9 cellular contexts compared by ENCODE assay signal in genomic region chr17:65750678-65751077, GRCh38.
DNase-seq lines count a peak whose midpoint lies in the region; ATAC-seq, FAIRE-seq and TF ChIP-seq lines count a peak whose summit lies in the region.
"Had no signal": no experiment of that assay in that cellular context is flagged by ENCODE, and none has a peak within 500 bp of the region (broad histone marks: within the 10 kb centered on the region; RNA-seq: fewer than 3 reads in every experiment).

No MANE protein-coding gene starts in this region.

- H3K4me2 ChIP-seq in SK-N-SH (peak overlapping the region; percentile 22; the same call in 1 of the 2 replicates), HepG2 (ENCODE audit: low read depth, low read length) (peak overlapping the region; percentile 58)

- ATAC-seq in HepG2 (peak; percentile 99), HG02610 (IDR thresholded peaks at IDR 0.05; ENCODE audit: unreplicated experiment) (no peak)

- no peaks in the 10 kb centered on the region for H3K9me2 ChIP-seq in SK-N-SH

- H3K4me3 ChIP-seq in SK-N-SH (ENCODE audit: low read depth in 2 of 2, low read length in 1 of 2): no peak overlapping the region
- no peak overlapping the region for H3K4me3 ChIP-seq in astrocyte of the spinal cord (ENCODE audit: low read depth, low read length)
- peak overlapping the region in 2 of 3 experiments; percentile 3 to 15; a peak in 1 of 6 replicates for H3K4me3 ChIP-seq in HepG2 (replicated peaks in 1 of 3; ENCODE audit: insufficient read depth in 1 of 3, low read depth in 2 of 3, low read length in 3 of 3)

- in situ Hi-C loops in astrocyte of the spinal cord (cut with HindIII; ENCODE audit: low sequenced_read_pairs): no loop called here
- in situ Hi-C loops in HepG2 (cut with HindIII; ENCODE audit: extremely low pct_ligation_motif_present, low pct_unique_long_range_greater_than_20kb): no loop called here

- peaks cover 12% of the 10 kb centered on the region in 2 experiments; a peak in 3 of 4 replicates for H3K4me1 ChIP-seq in SK-N-SH (ENCODE audit: control insufficient read depth in 1 of 2, insufficient read depth in 2 of 2, low read depth in 1 of 2, low read length in 1 of 2)
- peaks cover 44% of the 10 kb centered on the region for H3K4me1 ChIP-seq in HepG2 (ENCODE audit: insufficient read depth, low read length)

- TF ChIP-seq EP300 in SK-N-SH (IDR thresholded peaks at IDR 0.05; ENCODE audit: borderline replicate concordance in 1 of 2, low read depth in 1 of 2, low read length in 1 of 2): peak; percentile 49 to 95
- TF ChIP-seq EP300 in HepG2 (IDR thresholded peaks at IDR 0.05; ENCODE audit: low read depth in 2 of 2, low read length in 2 of 2): peak in 1 of 2 experiments; percentile 92; a peak in 2 of 4 replicates
- peak; percentile 75 for TF ChIP-seq EP300 in HepG2 (CRISPR knock-in tag; IDR thresholded peaks at IDR 0.05; ENCODE audit: borderline replicate concordance)

- H3K27ac ChIP-seq in SK-N-SH (ENCODE audit: low read depth in 2 of 2, low read length in 1 of 2) (peak overlapping the region; percentile 29 to 38; a peak in 2 of 4 replicates), HepG2 (ENCODE audit: extremely low read length, insufficient read depth, low read length) (peak overlapping the region; percentile 49)

- no peaks in the 10 kb centered on the region for H3K36me3 ChIP-seq in SK-N-SH (replicated peaks in 1 of 2; ENCODE audit: control insufficient read depth in 1 of 2, insufficient read depth in 2 of 2, low read length in 1 of 2)
- no peaks in the 10 kb centered on the region for H3K36me3 ChIP-seq in HepG2 (replicated peaks in 1 of 2; ENCODE audit: control insufficient read depth in 1 of 2, insufficient read depth in 2 of 2, low read length in 2 of 2)

- H3K27me3 ChIP-seq in SK-N-SH (ENCODE audit: insufficient read depth) (no peaks in the 10 kb centered on the region), HepG2 (ENCODE audit: control insufficient read depth in 1 of 2, insufficient read depth in 2 of 2, low read length in 2 of 2) (no peaks in the 10 kb centered on the region)

- peak; percentile 66 for FAIRE-seq in HepG2 (lab: Jason Lieb, UNC)
- no peak for FAIRE-seq in GM19239 (lab: Jason Lieb, UNC)
- FAIRE-seq: GM18507 had no signal

- BruUV-seq in HepG2 (replicated peaks; lab: Mats Ljungman, UMichigan): no TSS peak

- POLR2A ChIA-PET in SK-N-SH (lab: Yijun Ruan, JAX): no interaction called here
- POLR2A ChIA-PET in HepG2 (lab: Yijun Ruan, JAX): interaction anchor here (0.7 to 1.4 kb wide), 5 partner anchors 33 to 193 kb away, joined by 3 to 8 read pairs (median 4); partner anchors contain the start of gene AXIN2

- H3K9me3 ChIP-seq in SK-N-SH: no peaks in the 10 kb centered on the region
- H3K9me3 ChIP-seq in HepG2 (ENCODE audit: low read length): no peaks in the 10 kb centered on the region

- no peaks in the 10 kb centered on the region for H4K20me1 ChIP-seq in SK-N-SH (ENCODE audit: insufficient read depth)
- H4K20me1 ChIP-seq in HepG2 (ENCODE audit: insufficient read depth, low read length): no peaks in the 10 kb centered on the region

- TF ChIP-seq RAD21 in SK-N-SH (IDR thresholded peaks at IDR 0.05; ENCODE audit: low read length): peak; percentile 26; the same call in 1 of the 2 replicates
- no peak for TF ChIP-seq RAD21 in HepG2 (CRISPR knock-in tag; IDR thresholded peaks at IDR 0.05)

- no peaks in the 10 kb centered on the region for H3K79me2 ChIP-seq in SK-N-SH (ENCODE audit: insufficient read depth)
- no peaks in the 10 kb centered on the region for H3K79me2 ChIP-seq in HepG2 (ENCODE audit: insufficient read depth, low read length)

- TF ChIP-seq CTCF in SK-N-SH (IDR thresholded peaks at IDR 0.05) (no peak), astrocyte of the spinal cord (IDR thresholded peaks at IDR 0.05; ENCODE audit: low read depth, low read length) (no peak), HepG2 (CRISPR knock-in tag; IDR thresholded peaks at IDR 0.05) (no peak)

- intact Hi-C loops in HepG2 (cut with micrococcal nuclease; ENCODE audit: unreplicated experiment): loop anchor here (1.0 to 10.0 kb wide), 4 partner anchors 9 to 190 kb away; partner anchors contain the start of gene AXIN2

- H3K9ac ChIP-seq in SK-N-SH (peak overlapping the region; percentile 0; the same call in 1 of the 2 replicates), HepG2 (ENCODE audit: insufficient read depth, low read depth, low read length) (peak overlapping the region; percentile 48)

- WGBS in SK-N-SH (ENCODE audit: low lambda C conversion rate): 0% methylated on average over 2 of the region's 2 CpGs
- 3% methylated on average over 2 of the region's 2 CpGs for WGBS in HepG2 (ENCODE audit: low lambda C conversion rate)

- no peak overlapping the region for H2AFZ ChIP-seq in SK-N-SH (ENCODE audit: low read depth)
- H2AFZ ChIP-seq in HepG2 (ENCODE audit: low read length): no peak overlapping the region

- DNase-seq in AG20443 (ENCODE audit: low spot score) (peak; percentile 87), HPDE6-E6E7 (ENCODE audit: extremely low spot score) (peak; percentile 67), SK-N-SH (peak; percentile 75), astrocyte of the spinal cord (ENCODE audit: low read depth, low spot score) (peak; percentile 97), HepG2 (ENCODE audit: low spot score) (peak; percentile 99), stromal cell of bone marrow (ENCODE audit: low read depth) (peak; percentile 56), GM19239 (ENCODE audit: insufficient read length, low spot score) (no peak)

- no peak for TF ChIP-seq POLR2A in HepG2 (IDR thresholded peaks at IDR 0.05; ENCODE audit: insufficient read depth in 1 of 2, low read depth in 2 of 2, low read length in 2 of 2)

- H3F3A ChIP-seq in SK-N-SH (replicated peaks; ENCODE audit: insufficient read depth): peaks cover 5% of the 10 kb centered on the region

- CTCF ChIA-PET in SK-N-SH (lab: Yijun Ruan, JAX): no interaction called here
- CTCF ChIA-PET in HepG2 (lab: Yijun Ruan, JAX; ENCODE audit: low intra/inter-chr PET ratio, low total read pairs): no interaction called here

TF ChIP-seq in SK-N-SH, 30 proteins besides CTCF, POLR2A, EP300 and RAD21 (continues in another document):
- TF ChIP-seq NRF1 (IDR thresholded peaks at IDR 0.05; ENCODE audit: low read depth, low read length) (no peak), EZH2phosphoT487 (IDR thresholded peaks at IDR 0.05; ENCODE audit: borderline replicate concordance, low read depth) (no peak), SMC3 (IDR thresholded peaks at IDR 0.05; ENCODE audit: low read depth, low read length) (no peak), RCOR1 (IDR thresholded peaks at IDR 0.05; ENCODE audit: low read length) (peak; percentile 72), MAX (IDR thresholded peaks at IDR 0.05; ENCODE audit: low read depth) (peak; percentile 93), MEF2A (IDR thresholded peaks at IDR 0.05; ENCODE audit: borderline replicate concordance, low read depth) (peak; percentile 83), GABPA (IDR thresholded peaks at IDR 0.05; ENCODE audit: low read depth) (no peak; the same call in 1 of the 2 replicates), TEAD4 (IDR thresholded peaks at IDR 0.05; ENCODE audit: borderline replicate concordance, insufficient read depth) (peak; percentile 96), TCF12 (IDR thresholded peaks at IDR 0.05) (peak; percentile 98), FOXJ3 (CRISPR knock-in tag; IDR thresholded peaks at IDR 0.05) (no peak), ELF1 (IDR thresholded peaks at IDR 0.05) (no peak), GATA2 (CRISPR knock-in tag; IDR thresholded peaks at IDR 0.05) (peak; percentile 23; the same call in 1 of the 2 replicates), YY1 (IDR thresholded peaks at IDR 0.05; ENCODE audit: low read depth) (no peak), FOXM1 (IDR thresholded peaks at IDR 0.05; ENCODE audit: low read depth) (peak; percentile 71; the same call in 1 of the 2 replicates), RXRA (IDR thresholded peaks at IDR 0.05; ENCODE audit: borderline replicate concordance, low read depth) (peak; percentile 92), JUND (IDR thresholded peaks at IDR 0.05) (peak; percentile 93)

TF ChIP-seq in HepG2, 621 proteins besides CTCF, POLR2A, EP300 and RAD21 (continues in another document):
- no peak for TF ChIP-seq NFKB2 (CRISPR knock-in tag; IDR thresholded peaks at IDR 0.05; ENCODE audit: borderline replicate concordance)
- TF ChIP-seq GABPB1 (CRISPR knock-in tag; IDR thresholded peaks at IDR 0.05): no peak
- no peak for TF ChIP-seq ZNF180 (CRISPR knock-in tag; IDR thresholded peaks at IDR 0.05; ENCODE audit: borderline replicate concordance, low read depth)
- peak; percentile 62; the same call in 1 of the 2 replicates for TF ChIP-seq DRAP1 (CRISPR knock-in tag; IDR thresholded peaks at IDR 0.05)
- no peak for TF ChIP-seq ZNF224 (CRISPR knock-in tag; IDR thresholded peaks at IDR 0.05)
- TF ChIP-seq ZBTB34 (CRISPR knock-in tag; IDR thresholded peaks at IDR 0.05): peak; percentile 96
- TF ChIP-seq PAX8 (CRISPR knock-in tag; IDR thresholded peaks at IDR 0.05; ENCODE audit: borderline replicate concordance): no peak
- TF ChIP-seq TCF7L2 (IDR thresholded peaks at IDR 0.05; ENCODE audit: low read depth, low read length): peak; percentile 88
- TF ChIP-seq FOXA3 (CRISPR knock-in tag; IDR thresholded peaks at IDR 0.05): peak; percentile 81
- TF ChIP-seq GATAD1 (CRISPR knock-in tag; IDR thresholded peaks at IDR 0.05): 0 out of 2 replicates have a peak, but pooled peaks have one; percentile 30
- peak; percentile 81 for TF ChIP-seq KAT8 (CRISPR knock-in tag; IDR thresholded peaks at IDR 0.05)
- no peak for TF ChIP-seq TOE1 (CRISPR knock-in tag; IDR thresholded peaks at IDR 0.05)

Comparison
In these comparisons a context has a peak if more than half of its experiments do, and no peak if none do; other contexts are left out.
1. H3K4me3 ChIP-seq: peak in HepG2 (2 of 3); none in SK-N-SH (0 of 2) and astrocyte of the spinal cord (single experiment).